Comparison of ENCODE assay signal across 8 cellular contexts in the genomic region with DNA sequence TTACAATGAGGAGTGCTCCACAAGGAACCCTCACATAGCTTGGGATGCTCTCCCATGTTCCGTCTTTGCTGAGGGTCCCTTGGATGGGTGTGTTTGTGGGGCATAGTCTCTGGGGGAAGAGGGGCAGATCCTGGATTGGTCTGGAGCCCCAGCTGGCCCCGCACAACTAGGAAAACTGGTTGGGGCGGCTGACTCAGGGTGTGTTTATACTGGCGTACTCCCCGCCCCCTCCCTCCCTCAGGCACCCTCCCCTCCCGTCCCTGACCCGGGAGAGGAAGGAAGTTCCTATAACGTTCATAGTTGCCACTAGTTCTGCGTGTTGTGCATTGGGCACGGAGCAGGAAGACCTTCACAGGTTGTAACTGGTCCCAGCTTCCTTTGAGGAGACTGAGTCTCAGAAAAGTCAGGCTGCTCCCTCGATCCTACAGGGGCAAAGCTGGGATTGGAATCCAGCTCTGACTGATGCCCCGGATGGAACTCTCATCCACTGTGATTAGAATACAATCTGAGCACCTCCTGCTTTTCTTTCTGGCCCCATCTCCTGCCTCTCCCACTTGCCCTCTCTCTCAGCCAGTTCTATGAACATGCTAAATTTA. TPM values are rescaled to one million over a fixed set of nuclear protein-coding genes. Genes with fewer than 3 reads are reported as not detected.
DNase-seq lines count a peak whose midpoint lies in the region; ATAC-seq and TF ChIP-seq lines count a peak whose summit lies in the region.

No MANE protein-coding gene starts in this region.

- ATAC-seq in GM18519 (IDR thresholded peaks at IDR 0.05; ENCODE audit: low FRiP score, unreplicated experiment): no peak

- in situ Hi-C loops in T47D (cut with HindIII; ENCODE audit: low pct_unique_long_range_greater_than_20kb, low sequenced_read_pairs): no loop called here

- TF ChIP-seq CTCF in GM10266 (IDR thresholded peaks at IDR 0.05; ENCODE audit: control insufficient read depth, insufficient read depth, low read depth, missing control alignments): no peak

- DNase-seq in A172 (ENCODE audit: low spot score) (peak; percentile 74), GM10266 (ENCODE audit: extremely low spot score) (peak; percentile 42), OCI-M1 (lab: John Stamatoyannopoulos, UW) (peak; percentile 62), T47D (ENCODE audit: low read depth in 1 of 2, low spot score in 1 of 2) (peak; percentile 93 to 97), stromal cell of bone marrow (ENCODE audit: low read depth) (peak; percentile 73), activated gamma-delta T cell (lab: John Stamatoyannopoulos, UW) (no peak)

- H3K27ac ChIP-seq in layer of hippocampus (ENCODE audit: low read depth, low read length): peak overlapping the region; percentile 54

- no peaks in the 10 kb centered on the region for H3K27me3 ChIP-seq in layer of hippocampus (ENCODE audit: control insufficient read depth, insufficient read depth, low read length)

RNA-seq across cellular contexts. Expression of a gene that starts 11.0 kb away (rescaled TPM):
- 53.3 and 55.8 TPM in 2 replicates for total RNA-seq in A172 (2014; rRNA removed; shearing (Covaris generic))

RNA-seq across cellular contexts. Expression of a gene that starts 55.8 kb away (rescaled TPM):
- 150 and 174 TPM in 2 replicates for total RNA-seq in A172 (2014; rRNA removed; shearing (Covaris generic))

RNA-seq across cellular contexts. Expression of a gene that starts 56.5 kb away (rescaled TPM):
- total RNA-seq in A172 (2014; rRNA removed; shearing (Covaris generic)): 52.7 and 69.4 TPM in 2 replicates
